In the genomic region with DNA sequence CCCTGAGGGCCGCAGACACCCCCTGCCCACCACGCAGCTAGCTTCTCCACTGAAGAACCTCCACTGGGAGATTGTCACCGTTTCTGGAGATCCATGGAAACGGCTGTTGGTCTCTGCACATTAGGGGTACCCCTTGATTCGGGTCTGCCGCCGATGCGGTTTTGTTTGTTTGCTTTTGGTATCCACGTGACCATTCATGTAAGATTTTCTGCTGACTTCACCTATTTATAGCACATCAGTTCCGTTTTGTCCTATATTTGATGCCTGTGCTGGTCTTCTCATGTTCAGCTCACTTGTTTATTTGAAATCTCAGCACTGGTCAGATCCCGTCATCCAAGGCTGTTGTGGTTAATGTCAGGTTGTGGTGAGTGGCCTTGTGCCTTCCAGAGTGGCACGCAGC, we compare ENCODE assay signal across 33 cellular contexts.
"Had no signal": no experiment of that assay in that cellular context is flagged by ENCODE, and none has a peak within 500 bp of the region (broad histone marks: within the 10 kb centered on the region; RNA-seq: fewer than 3 reads in every experiment).

No MANE protein-coding gene starts in this region.

- ATAC-seq: activated CD4-positive, alpha-beta T cell treated with anti-CD3 and anti-CD28 coated beads for 36 hours; activated naive CD4-positive, alpha-beta T cell treated with anti-CD3 and anti-CD28 coated beads, Interleukin-2, amount 50 U/mL, for 72 hours; activated T-cell treated with anti-CD3 and anti-CD28 coated beads, Interleukin-2, amount 50 U/mL, for 72 hours; foreskin keratinocyte; gastrocnemius medialis; heart left ventricle; T-helper 17 cell had no signal

- DNase-seq: activated CD4-positive, alpha-beta memory T cell treated with anti-CD3 and anti-CD28 coated beads for 36 hours; activated CD4-positive, alpha-beta T cell treated with anti-CD3 and anti-CD28 coated beads for 36 hours; activated CD4-positive, alpha-beta T cell treated with anti-CD3 and anti-CD28 coated beads, Interleukin-2, amount 10 ng/mL, durations not matched to agents 24 days and 14 days; activated CD4-positive, CD25-positive, alpha-beta regulatory T cell; activated CD4-positive, CD25-positive, alpha-beta regulatory T cell treated with anti-CD3 and anti-CD28 coated beads, Interleukin-2, amount 50 U/mL, for 72 hours; activated CD8-positive, alpha-beta memory T cell treated with anti-CD3 and anti-CD28 coated beads, Interleukin-2, amount 50 U/mL, for 48 hours; activated gamma-delta T cell; activated naive CD4-positive, alpha-beta T cell; activated naive CD4-positive, alpha-beta T cell treated with anti-CD3 and anti-CD28 coated beads, Interleukin-2, amount 10 ng/mL, durations not matched to agents 7 days and 5 days; activated naive CD8-positive, alpha-beta T cell treated with anti-CD3 and anti-CD28 coated beads, Interleukin-2, amount 10 ng/mL, durations not matched to agents 7 days and 5 days; activated T-cell treated with anti-CD3 and anti-CD28 coated beads for 4 hours; activated T-cell treated with anti-CD3 and anti-CD28 coated beads, Interleukin-2, amount 50 U/mL, for 24 hours; activated T-cell treated with anti-CD3 and anti-CD28 coated beads, Interleukin-2, amount 50 U/mL, for 72 hours; dorsolateral prefrontal cortex; effector memory CD4-positive, alpha-beta T cell; endodermal cell; erythroblast; foreskin keratinocyte; gastrocnemius medialis; glutamatergic neuron; heart left ventricle; T-helper 1 cell; T-helper 17 cell; T1000 had no signal

- H3K9me3 ChIP-seq: ascending aorta, breast epithelium, esophagus muscularis mucosa, gastrocnemius medialis, heart left ventricle had no signal

- H3K27me3 Mint-ChIP-seq: activated CD4-positive, alpha-beta memory T cell treated with anti-CD3 and anti-CD28 coated beads for 36 hours; activated CD4-positive, alpha-beta T cell treated with anti-CD3 and anti-CD28 coated beads for 36 hours; activated CD4-positive, alpha-beta T cell treated with anti-CD3 and anti-CD28 coated beads, Interleukin-2, amount 10 ng/mL, durations not matched to agents 24 days and 14 days; activated naive CD4-positive, alpha-beta T cell treated with anti-CD3 and anti-CD28 coated beads, Interleukin-2, amount 10 ng/mL, durations not matched to agents 7 days and 5 days; activated naive CD8-positive, alpha-beta T cell treated with anti-CD3 and anti-CD28 coated beads, Interleukin-2, amount 10 ng/mL, durations not matched to agents 7 days and 5 days; activated T-cell treated with anti-CD3 and anti-CD28 coated beads, Interleukin-2, amount 50 U/mL, for 24 hours; central memory CD8-positive, alpha-beta T cell; dendritic cell treated with granulocyte-macrophage colony-stimulating factor and Interleukin-4, amounts not matched to agents 40 ng/mL and 50 ng/mL, for 4 days; T-helper 17 cell had no signal

- H3K27me3 ChIP-seq: ascending aorta, breast epithelium, dorsolateral prefrontal cortex, esophagus muscularis mucosa, foreskin keratinocyte, gastrocnemius medialis, heart left ventricle had no signal

- H3K9me3 Mint-ChIP-seq: activated CD4-positive, alpha-beta memory T cell treated with anti-CD3 and anti-CD28 coated beads for 36 hours; activated CD4-positive, alpha-beta T cell treated with anti-CD3 and anti-CD28 coated beads, Interleukin-2, amount 10 ng/mL, durations not matched to agents 24 days and 14 days; activated naive CD4-positive, alpha-beta T cell treated with anti-CD3 and anti-CD28 coated beads, Interleukin-2, amount 10 ng/mL, durations not matched to agents 7 days and 5 days; activated naive CD4-positive, alpha-beta T cell treated with anti-CD3 and anti-CD28 coated beads, Interleukin-2, amount 50 U/mL, for 72 hours; activated naive CD8-positive, alpha-beta T cell treated with anti-CD3 and anti-CD28 coated beads, Interleukin-2, amount 10 ng/mL, durations not matched to agents 7 days and 5 days; activated T-cell treated with anti-CD3 and anti-CD28 coated beads, Interleukin-2, amount 50 U/mL, for 24 hours; activated T-cell treated with anti-CD3 and anti-CD28 coated beads, Interleukin-2, amount 50 U/mL, for 72 hours; brain; central memory CD8-positive, alpha-beta T cell; dendritic cell treated with granulocyte-macrophage colony-stimulating factor and Interleukin-4, amounts not matched to agents 40 ng/mL and 50 ng/mL, for 4 days; endodermal cell; T-helper 2 cell treated with Interferon-gamma antibody and Interleukin-4, amounts not matched to agents 5 μg/mL and 100 μg/mL, for 36 hours had no signal

- H3K4me1 Mint-ChIP-seq: activated CD4-positive, alpha-beta T cell treated with anti-CD3 and anti-CD28 coated beads for 36 hours; activated naive CD4-positive, alpha-beta T cell treated with anti-CD3 and anti-CD28 coated beads, Interleukin-2, amount 10 ng/mL, durations not matched to agents 7 days and 5 days; brain; endodermal cell had no signal

- H3K4me1 ChIP-seq: ascending aorta, breast epithelium, esophagus muscularis mucosa, foreskin keratinocyte, gastrocnemius medialis had no signal

- H3K4me3 Mint-ChIP-seq: activated CD4-positive, alpha-beta memory T cell treated with anti-CD3 and anti-CD28 coated beads for 36 hours; activated CD4-positive, alpha-beta T cell treated with anti-CD3 and anti-CD28 coated beads for 36 hours; activated CD4-positive, alpha-beta T cell treated with anti-CD3 and anti-CD28 coated beads, Interleukin-2, amount 10 ng/mL, durations not matched to agents 24 days and 14 days; activated naive CD4-positive, alpha-beta T cell treated with anti-CD3 and anti-CD28 coated beads, Interleukin-2, amount 10 ng/mL, durations not matched to agents 7 days and 5 days; activated naive CD8-positive, alpha-beta T cell treated with anti-CD3 and anti-CD28 coated beads, Interleukin-2, amount 10 ng/mL, durations not matched to agents 7 days and 5 days; activated T-cell treated with anti-CD3 and anti-CD28 coated beads, Interleukin-2, amount 50 U/mL, for 24 hours; activated T-cell treated with anti-CD3 and anti-CD28 coated beads, Interleukin-2, amount 50 U/mL, for 72 hours; brain; central memory CD8-positive, alpha-beta T cell; dendritic cell treated with granulocyte-macrophage colony-stimulating factor and Interleukin-4, amounts not matched to agents 40 ng/mL and 50 ng/mL, for 4 days; endodermal cell; T-helper 17 cell; T-helper 2 cell treated with Interferon-gamma antibody and Interleukin-4, amounts not matched to agents 5 μg/mL and 100 μg/mL, for 36 hours had no signal

- H3K4me3 ChIP-seq: ascending aorta, breast epithelium, coronary artery, dorsolateral prefrontal cortex, esophagus muscularis mucosa, gastrocnemius medialis, heart left ventricle had no signal

- H3K27ac ChIP-seq: ascending aorta, breast epithelium, coronary artery, esophagus muscularis mucosa, foreskin keratinocyte, gastrocnemius medialis, heart left ventricle had no signal

- H3K27ac Mint-ChIP-seq: activated CD4-positive, alpha-beta memory T cell treated with anti-CD3 and anti-CD28 coated beads for 36 hours; activated CD4-positive, alpha-beta T cell treated with anti-CD3 and anti-CD28 coated beads for 36 hours; activated CD4-positive, alpha-beta T cell treated with anti-CD3 and anti-CD28 coated beads, Interleukin-2, amount 10 ng/mL, durations not matched to agents 24 days and 14 days; activated naive CD4-positive, alpha-beta T cell treated with anti-CD3 and anti-CD28 coated beads, Interleukin-2, amount 10 ng/mL, durations not matched to agents 7 days and 5 days; activated naive CD8-positive, alpha-beta T cell treated with anti-CD3 and anti-CD28 coated beads, Interleukin-2, amount 10 ng/mL, durations not matched to agents 7 days and 5 days; activated T-cell treated with anti-CD3 and anti-CD28 coated beads, Interleukin-2, amount 50 U/mL, for 24 hours; activated T-cell treated with anti-CD3 and anti-CD28 coated beads, Interleukin-2, amount 50 U/mL, for 72 hours; brain; dendritic cell treated with granulocyte-macrophage colony-stimulating factor and Interleukin-4, amounts not matched to agents 40 ng/mL and 50 ng/mL, for 4 days; endodermal cell; T-helper 17 cell; T-helper 2 cell treated with Interferon-gamma antibody and Interleukin-4, amounts not matched to agents 5 μg/mL and 100 μg/mL, for 36 hours had no signal
